8 cellular contexts compared by ENCODE assay signal in genomic region chr21:26170471-26171309, GRCh38. TPM values are rescaled to one million over a fixed set of nuclear protein-coding genes. Genes with fewer than 3 reads are reported as not detected.
DNase-seq lines count a peak whose midpoint lies in the region; ATAC-seq, FAIRE-seq and TF ChIP-seq lines count a peak whose summit lies in the region.

Gene APP (minus strand): TSS chr21:26170770. CDS start chr21:26170620, 150 bp downstream.

- peaks cover 2% of the 10 kb centered on the region for H3K27me3 Mint-ChIP-seq in activated CD4-positive, alpha-beta T cell treated with anti-CD3 and anti-CD28 coated beads, Interleukin-2, amount 10 ng/mL, durations not matched to agents 24 days and 14 days

- H3K4me3 ChIP-seq in A549, result peak within 1 kb of the TSS; percentile 87
- H3K4me3 ChIP-seq in coronary artery, result peak within 1 kb of the TSS; percentile 99

- CTCF ChIA-PET in A549 (lab: Yijun Ruan, JAX), result interaction anchor here (0.5 to 1.4 kb wide), 22 partner anchors 14 to 562 kb away, joined by 3 to 5 read pairs (median 3); no protein-coding TSS in a partner anchor

- peak; percentile 70 for ATAC-seq in A549
- ATAC-seq in HG03064 (IDR thresholded peaks at IDR 0.05; ENCODE audit: low read depth, unreplicated experiment), result peak; percentile 95

- TF ChIP-seq CTCF in A549 (IDR thresholded peaks at IDR 0.05) (peak; percentile 63), coronary artery (IDR thresholded peaks at IDR 0.05) (peak; percentile 99)

- no peaks in the 10 kb centered on the region for H3K9me3 ChIP-seq in A549

- WGBS in A549 (ENCODE audit: missing lambda C conversion rate), result 2% methylated on average over 21 of the region's 88 CpGs

- intact Hi-C loops in activated CD4-positive, alpha-beta T cell treated with anti-CD3 and anti-CD28 coated beads, Interleukin-2, amount 10 ng/mL, durations not matched to agents 24 days and 14 days (cut with micrococcal nuclease), result loop anchor here (1.0 to 10.0 kb wide), 4 partner anchors 188 to 563 kb away; partner anchors contain the start of gene MRPL39

- DNase-seq in A549 (ENCODE audit: low read depth in 1 of 2, low spot score in 1 of 2), result peak; percentile 57 to 61
- DNase-seq in NCI-H2171 treated with DMSO at 0.1 percent for 48 hours (lab: John Stamatoyannopoulos, UW), result peak; percentile 75
- peak; percentile 98 for DNase-seq in activated CD4-positive, alpha-beta T cell treated with anti-CD3 and anti-CD28 coated beads, Interleukin-2, amount 10 ng/mL, durations not matched to agents 24 days and 14 days
- peak; percentile 84 for DNase-seq in coronary artery (ENCODE audit: low spot score)
- DNase-seq in left kidney (ENCODE audit: low read depth, low spot score), result peak; percentile 94
- DNase-seq in stimulated activated CD4-positive, alpha-beta T cell treated with anti-CD3 and anti-CD28 coated beads, Interleukin-1b, Interleukin-23, amount 100 ng/mL, for 48 hours, result peak; percentile 84

- no peak for FAIRE-seq in A549 (lab: Jason Lieb, UNC)

- H3K27ac Mint-ChIP-seq in activated CD4-positive, alpha-beta T cell treated with anti-CD3 and anti-CD28 coated beads, Interleukin-2, amount 10 ng/mL, durations not matched to agents 24 days and 14 days, result peak within 1 kb of the TSS; percentile 85

- peaks cover 29% of the 10 kb centered on the region for H3K4me1 ChIP-seq in A549

- POLR2A ChIA-PET in A549 (lab: Yijun Ruan, JAX), result interaction anchor here (0.6 to 1.8 kb wide), 3 partner anchors 31 to 287 kb away, joined by 3 to 8 read pairs (median 4); no protein-coding TSS in a partner anchor

- peak; percentile 78 for TF ChIP-seq POLR2A in A549 (IDR thresholded peaks at IDR 0.05; ENCODE audit: low read length)
- TF ChIP-seq POLR2A in GM18526 (IDR thresholded peaks at IDR 0.05; ENCODE audit: extremely low read depth, insufficient read length), result peak; percentile 48

- TF ChIP-seq EP300 in A549 (IDR thresholded peaks at IDR 0.05), result no peak

- peak within 1 kb of the TSS; percentile 89 for H3K4me2 ChIP-seq in A549

- H3K4me3 Mint-ChIP-seq in activated CD4-positive, alpha-beta T cell treated with anti-CD3 and anti-CD28 coated beads, Interleukin-2, amount 10 ng/mL, durations not matched to agents 24 days and 14 days, result peak within 1 kb of the TSS; percentile 92

- TF ChIP-seq RAD21 in A549 (conservative IDR thresholded peaks at IDR 0.05 in 1 of 2, IDR thresholded peaks at IDR 0.05 in 1 of 2), result peak; percentile 53 to 71

- no peaks in the 10 kb centered on the region for H3K9me3 Mint-ChIP-seq in activated CD4-positive, alpha-beta T cell treated with anti-CD3 and anti-CD28 coated beads, Interleukin-2, amount 10 ng/mL, durations not matched to agents 24 days and 14 days

- H3K27ac ChIP-seq in A549 (peak within 1 kb of the TSS; percentile 92 to 96), coronary artery (peak within 1 kb of the TSS; percentile 77 to 88)

- peaks cover 6% of the 10 kb centered on the region for H3K36me3 Mint-ChIP-seq in activated CD4-positive, alpha-beta T cell treated with anti-CD3 and anti-CD28 coated beads, Interleukin-2, amount 10 ng/mL, durations not matched to agents 24 days and 14 days (ENCODE audit: low read depth)

- H3K4me1 Mint-ChIP-seq in activated CD4-positive, alpha-beta T cell treated with anti-CD3 and anti-CD28 coated beads, Interleukin-2, amount 10 ng/mL, durations not matched to agents 24 days and 14 days, result peaks cover 20% of the 10 kb centered on the region

TF ChIP-seq in A549, 52 proteins besides CTCF, POLR2A, EP300 and RAD21:
- TF ChIP-seq RNF2 (IDR thresholded peaks at IDR 0.05; ENCODE audit: borderline replicate concordance, low read depth) (no peak), FOSB (CRISPR knock-in tag; IDR thresholded peaks at IDR 0.05) (no peak), TFCP2L1 (CRISPR knock-in tag; IDR thresholded peaks at IDR 0.05) (no peak), HMGXB4 (CRISPR knock-in tag; IDR thresholded peaks at IDR 0.05; ENCODE audit: borderline replicate concordance) (peak; percentile 68; the same call in 1 of the 2 replicates), E2F6 (IDR thresholded peaks at IDR 0.05; ENCODE audit: borderline replicate concordance, low read depth) (peak; percentile 46; the same call in 1 of the 2 replicates), CBX2 (IDR thresholded peaks at IDR 0.05; ENCODE audit: borderline replicate concordance, low read depth) (no peak), NR3C1 (IDR thresholded peaks at IDR 0.05) (no peak), PHF8 (IDR thresholded peaks at IDR 0.05; ENCODE audit: borderline replicate concordance, low read depth) (0 out of 2 replicates have a peak, but pooled peaks have one; percentile 19), CHD2 (IDR thresholded peaks at IDR 0.05; ENCODE audit: low read length, partially characterized antibody) (no peak), SREBF2 (IDR thresholded peaks at IDR 0.05) (no peak), ZC3H11A (IDR thresholded peaks at IDR 0.05) (no peak), POLR2AphosphoS2 (conservative IDR thresholded peaks at IDR 0.05; ENCODE audit: low read length) (no peak), SMC3 (IDR thresholded peaks at IDR 0.05) (peak; percentile 55), BCL3 (IDR thresholded peaks at IDR 0.05) (0 out of 3 replicates have a peak, but pooled peaks have one; percentile 34), NPAS2 (CRISPR knock-in tag; IDR thresholded peaks at IDR 0.05; ENCODE audit: borderline replicate concordance) (no peak), CBX8 (IDR thresholded peaks at IDR 0.05) (no peak), ATOH8 (CRISPR knock-in tag; IDR thresholded peaks at IDR 0.05; ENCODE audit: low read depth) (no peak), PBX3 (IDR thresholded peaks at IDR 0.05) (peak; percentile 32; the same call in 1 of the 2 replicates), MAX (IDR thresholded peaks at IDR 0.05) (peak; percentile 59), MYC (IDR thresholded peaks at IDR 0.05; ENCODE audit: borderline replicate concordance, low read length) (0 out of 2 replicates have a peak, but pooled peaks have one; percentile 58), JUN (IDR thresholded peaks at IDR 0.05) (peak; percentile 26 to 71; a peak in 2 of 5 replicates)

RNA-seq across cellular contexts. Expression of gene APP, which starts in this region (rescaled TPM):
- 526 and 565 TPM in 2 replicates for polyA plus RNA-seq in A549 (2011; rRNA removed)
- 222 and 228 TPM in 2 replicates for polyA plus RNA-seq in A549 (2012; cell fraction: cytosol; rRNA removed)
- polyA plus RNA-seq in A549 (2012; cell fraction: nucleus; rRNA removed), result 309 and 351 TPM in 2 replicates
- 310 to 587 TPM (median 540 TPM) in 3 replicates for polyA plus RNA-seq in A549 (2017; fragmentation: RNase III; extraction: RNeasy Plus Mini Kit Qiagen cat#74134 plus additional on column Dnase treatment)
- polyA minus RNA-seq in A549 (2011; rRNA and poly(A)+ RNA removed), result 398 and 486 TPM in 2 replicates
- total RNA-seq in activated CD4-positive, alpha-beta T cell treated with anti-CD3 and anti-CD28 coated beads, Interleukin-2, amount 10 ng/mL, durations not matched to agents 24 days and 14 days, result 75.8 and 81.3 TPM in 2 replicates

Comparison
In these comparisons a context has a peak if more than half of its experiments do, and no peak if none do; other contexts are left out.
1. Peak in every context shown above with its lines: DNase-seq, ATAC-seq, H3K4me3 ChIP-seq and H3K27ac ChIP-seq.